22 cellular contexts compared by ENCODE assay signal in the genomic region with DNA sequence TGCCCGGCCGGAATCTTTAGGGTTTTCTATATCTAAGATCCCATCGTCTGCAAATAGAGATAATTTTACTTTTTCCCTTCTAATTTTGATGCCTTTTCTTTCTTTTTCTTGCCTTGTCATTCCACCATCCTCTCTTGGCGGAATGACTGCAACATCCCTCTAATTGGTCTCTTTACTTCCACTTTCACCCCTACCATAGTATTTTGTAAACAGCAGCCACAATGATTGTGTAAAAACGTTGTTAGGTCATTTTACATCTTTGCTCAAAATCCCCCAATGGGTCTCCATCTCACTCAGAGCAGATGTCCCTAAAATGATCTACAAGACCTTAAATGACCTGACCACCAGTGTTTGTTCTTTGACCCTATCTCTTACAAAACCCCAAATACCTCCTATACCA.
"Had no signal": no experiment of that assay in that cellular context is flagged by ENCODE, and none has a peak within 500 bp of the region (broad histone marks: within the 10 kb centered on the region; RNA-seq: fewer than 3 reads in every experiment).

No MANE protein-coding gene starts in this region.

- H3K4me1 ChIP-seq: pancreas, right lobe of liver, testis, upper lobe of left lung had no signal

- H3K27me3 Mint-ChIP-seq: activated naive CD8-positive, alpha-beta T cell treated with anti-CD3 and anti-CD28 coated beads for 36 hours; naive thymus-derived CD8-positive, alpha-beta T cell had no signal

- H3K9me3 ChIP-seq: pancreas, right lobe of liver, testis, upper lobe of left lung had no signal

- DNase-seq: activated CD4-positive, alpha-beta T cell treated with anti-CD3 and anti-CD28 coated beads, Interleukin-2, amount 50 U/mL, for 1 hour; activated CD4-positive, CD25-positive, alpha-beta regulatory T cell treated with anti-CD3 and anti-CD28 coated beads, Interleukin-2, amount 50 U/mL, for 72 hours; activated CD8-positive, alpha-beta memory T cell treated with anti-CD3 and anti-CD28 coated beads for 24 hours; activated gamma-delta T cell treated with Interleukin-2 at 50 U/mL for 16 hours; activated naive CD8-positive, alpha-beta T cell treated with anti-CD3 and anti-CD28 coated beads for 36 hours; amniotic stem cell; dermis blood vessel endothelial cell; effector memory CD4-positive, alpha-beta T cell; left cardiac atrium; mesenchymal stem cell; naive thymus-derived CD8-positive, alpha-beta T cell; pancreas; right lobe of liver; small intestine; stimulated activated CD4-positive, alpha-beta T cell treated with anti-CD3 and anti-CD28 coated beads, Interleukin-4, amount 100 ng/mL, for 24 hours; T-helper 1 cell; T1000; testis; upper lobe of left lung had no signal

- H3K9me3 Mint-ChIP-seq: activated naive CD8-positive, alpha-beta T cell treated with anti-CD3 and anti-CD28 coated beads for 36 hours; activated T-helper 1 cell treated with anti-CD3 and anti-CD28 coated beads, Interleukin-12 subunit alpha, Interleukin-12 subunit beta, Interleukin-2, Interleukin-4 antibody, amounts not matched to agents 30 ng/mL and 10 ng/mL and 1 ng/mL, durations not matched to agents 14 hours and 24 hours and 36 hours; stimulated activated effector memory CD8-positive, alpha-beta T cell treated with anti-CD3 and anti-CD28 coated beads, Interleukin-12 subunit alpha, Interleukin-12 subunit beta, amount 100 ng/mL, for 72 hours had no signal

- H3K4me1 Mint-ChIP-seq: activated naive CD8-positive, alpha-beta T cell treated with anti-CD3 and anti-CD28 coated beads for 36 hours; stimulated activated effector memory CD8-positive, alpha-beta T cell treated with anti-CD3 and anti-CD28 coated beads, Interleukin-12 subunit alpha, Interleukin-12 subunit beta, amount 100 ng/mL, for 72 hours had no signal

- H3K4me3 Mint-ChIP-seq: activated naive CD8-positive, alpha-beta T cell treated with anti-CD3 and anti-CD28 coated beads for 36 hours; activated T-helper 1 cell treated with anti-CD3 and anti-CD28 coated beads, Interleukin-12 subunit alpha, Interleukin-12 subunit beta, Interleukin-2, Interleukin-4 antibody, amounts not matched to agents 30 ng/mL and 10 ng/mL and 1 ng/mL, durations not matched to agents 14 hours and 24 hours and 36 hours; naive thymus-derived CD8-positive, alpha-beta T cell; stimulated activated effector memory CD8-positive, alpha-beta T cell treated with anti-CD3 and anti-CD28 coated beads, Interleukin-12 subunit alpha, Interleukin-12 subunit beta, amount 100 ng/mL, for 72 hours had no signal

- ATAC-seq: left cardiac atrium; naive thymus-derived CD8-positive, alpha-beta T cell; pancreas; right lobe of liver; stimulated activated effector memory CD8-positive, alpha-beta T cell treated with anti-CD3 and anti-CD28 coated beads, Interleukin-12 subunit alpha, Interleukin-12 subunit beta, amount 100 ng/mL, for 72 hours had no signal

- H3K27ac ChIP-seq: hepatocyte, pancreas, right lobe of liver, testis had no signal

- H3K27ac Mint-ChIP-seq: activated naive CD8-positive, alpha-beta T cell treated with anti-CD3 and anti-CD28 coated beads for 36 hours; activated T-helper 1 cell treated with anti-CD3 and anti-CD28 coated beads, Interleukin-12 subunit alpha, Interleukin-12 subunit beta, Interleukin-2, Interleukin-4 antibody, amounts not matched to agents 30 ng/mL and 10 ng/mL and 1 ng/mL, durations not matched to agents 14 hours and 24 hours and 36 hours; stimulated activated effector memory CD8-positive, alpha-beta T cell treated with anti-CD3 and anti-CD28 coated beads, Interleukin-12 subunit alpha, Interleukin-12 subunit beta, amount 100 ng/mL, for 72 hours had no signal

- H3K36me3 ChIP-seq: pancreas had no signal

- H3K4me3 ChIP-seq: hepatocyte, pancreas, right lobe of liver, testis, upper lobe of left lung had no signal

- H3K27me3 ChIP-seq: hepatocyte, pancreas, right lobe of liver, testis, upper lobe of left lung had no signal
